In genomic region chr15:62099171-62099601, GRCh38 we compare ENCODE assay signal across 14 cellular contexts. TPM values are rescaled to one million over a fixed set of nuclear protein-coding genes. Genes with fewer than 3 reads are reported as not detected.
DNase-seq lines count a peak whose midpoint lies in the region; ATAC-seq, FAIRE-seq and TF ChIP-seq lines count a peak whose summit lies in the region.
"Had no signal": no experiment of that assay in that cellular context is flagged by ENCODE, and none has a peak within 500 bp of the region (broad histone marks: within the 10 kb centered on the region; RNA-seq: fewer than 3 reads in every experiment).

No MANE protein-coding gene starts in this region.

- dilution Hi-C loops in endothelial cell of umbilical vein (cut with MboI; ENCODE audit: extremely low pct_ligation_motif_present, low sequenced_read_pairs) = no loop called here

- no peak overlapping the region for H3K4me3 Mint-ChIP-seq in mesothelial cell of epicardium
- H3K4me3 Mint-ChIP-seq: activated T-cell treated with anti-CD3 and anti-CD28 coated beads, Interleukin-2, amount 50 U/mL, for 24 hours had no signal

- H3K9ac ChIP-seq in endothelial cell of umbilical vein (replicated peaks; ENCODE audit: extremely low read depth, insufficient read depth, low read length) = no peak overlapping the region
- no peak overlapping the region for H3K9ac ChIP-seq in skeletal muscle satellite cell (ENCODE audit: low read depth, low read length)

- TSS peak; percentile 49 for BruUV-seq in endothelial cell of umbilical vein (replicated peaks; lab: Mats Ljungman, UMichigan)

- no peaks in the 10 kb centered on the region for H4K20me1 ChIP-seq in endothelial cell of umbilical vein (replicated peaks; ENCODE audit: control insufficient read depth, extremely low read depth, insufficient read depth, low read length)

- TF ChIP-seq CTCF in endothelial cell of umbilical vein (IDR thresholded peaks at IDR 0.05; ENCODE audit: extremely low read depth in 1 of 2, insufficient read depth in 1 of 2, low read depth in 1 of 2, low read length in 2 of 2) (no peak), mesothelial cell of epicardium (IDR thresholded peaks at IDR 0.05; ENCODE audit: unreplicated experiment) (no peak)

- DNase-seq in NCI-H1092 treated with DMSO at 0.1 percent for 48 hours (lab: John Stamatoyannopoulos, UW) (peak; percentile 14), NCI-H1092 (lab: John Stamatoyannopoulos, UW) (no peak), NCI-H774 (lab: John Stamatoyannopoulos, UW) (peak; percentile 75), endothelial cell of umbilical vein (ENCODE audit: low read depth, low spot score) (peak; percentile 75), mesothelial cell of epicardium (ENCODE audit: low spot score in 2 of 2, unreplicated experiment in 2 of 2) (no peak)
- no peak for DNase-seq in stimulated activated CD8-positive, alpha-beta memory T cell treated with anti-CD3 and anti-CD28 coated beads, Interleukin-4, amount 100 ng/mL, for 48 hours
- DNase-seq: activated T-cell treated with anti-CD3 and anti-CD28 coated beads, Interleukin-2, amount 50 U/mL, for 24 hours; head of caudate nucleus; NCI-H1436 treated with DMSO at 0.1 percent for 48 hours had no signal

- peaks cover 2% of the 10 kb centered on the region for H3K4me1 Mint-ChIP-seq in mesothelial cell of epicardium

- no peak overlapping the region for H3K27ac ChIP-seq in endothelial cell of umbilical vein (ENCODE audit: insufficient read depth, low read depth, low read length)

- no peak for ATAC-seq in GM21423 (IDR thresholded peaks at IDR 0.05; ENCODE audit: unreplicated experiment)
- ATAC-seq: sciatic nerve had no signal

- H3K36me3 Mint-ChIP-seq in mesothelial cell of epicardium = no peaks in the 10 kb centered on the region

- no peaks in the 10 kb centered on the region for H3K36me3 ChIP-seq in endothelial cell of umbilical vein (ENCODE audit: control insufficient read depth in 2 of 2, extremely low read depth in 1 of 2, insufficient read depth in 2 of 2, low read length in 2 of 2)
- H3K36me3 ChIP-seq in skeletal muscle satellite cell (ENCODE audit: insufficient read depth, low read length) = no peaks in the 10 kb centered on the region

- H3K79me2 ChIP-seq in endothelial cell of umbilical vein (ENCODE audit: control insufficient read depth, insufficient read depth, low read length) = no peaks in the 10 kb centered on the region

- POLR2A ChIA-PET in endothelial cell of umbilical vein (lab: Charles Lee) = no interaction called here

- no peak for FAIRE-seq in endothelial cell of umbilical vein (lab: Jason Lieb, UNC)
- FAIRE-seq: A204.1, urothelium cell line had no signal

- H3K4me2 ChIP-seq in endothelial cell of umbilical vein (ENCODE audit: insufficient read depth, low read length) (peak overlapping the region; percentile 62), skeletal muscle satellite cell (ENCODE audit: low read length) (peak overlapping the region; percentile 37)

- H3K4me1 ChIP-seq in endothelial cell of umbilical vein (ENCODE audit: control insufficient read depth, extremely low read depth, insufficient read depth, low read length) (peaks cover 4% of the 10 kb centered on the region), skeletal muscle satellite cell (ENCODE audit: control insufficient read depth, insufficient read depth, low read length) (peaks cover 10% of the 10 kb centered on the region)

- H2AFZ ChIP-seq in endothelial cell of umbilical vein (ENCODE audit: low read depth, low read length) = peak overlapping the region; percentile 83

- no peak for TF ChIP-seq POLR2A in endothelial cell of umbilical vein (IDR thresholded peaks at IDR 0.05; ENCODE audit: low read depth, low read length)

- H3K27ac Mint-ChIP-seq in mesothelial cell of epicardium = no peak overlapping the region
- H3K27ac Mint-ChIP-seq: activated T-cell treated with anti-CD3 and anti-CD28 coated beads, Interleukin-2, amount 50 U/mL, for 24 hours had no signal

- CTCF ChIA-PET in endothelial cell of umbilical vein (lab: Charles Lee) = interaction anchor here (1.1 to 2.7 kb wide), 5 partner anchors 10 to 155 kb away, joined by 4 to 11 read pairs (median 7); partner anchors contain the start of gene VPS13C

- H3K27me3 Mint-ChIP-seq in mesothelial cell of epicardium (ENCODE audit: low read depth) = peaks cover 15% of the 10 kb centered on the region

- H3K9me1 ChIP-seq in endothelial cell of umbilical vein (replicated peaks; ENCODE audit: control insufficient read depth, extremely low read depth, insufficient read depth, low read length) = no peaks in the 10 kb centered on the region

- H3K4me3 ChIP-seq in endothelial cell of umbilical vein (replicated peaks in 1 of 3; ENCODE audit: insufficient read depth in 1 of 3, low read depth in 1 of 3, low read length in 3 of 3) (peak overlapping the region in 1 of 3 experiments; percentile 23), skeletal muscle satellite cell (ENCODE audit: low read length) (no peak overlapping the region)

- intact Hi-C loops in endothelial cell of umbilical vein (cut with micrococcal nuclease) = no loop called here

- H3K27me3 ChIP-seq in endothelial cell of umbilical vein (ENCODE audit: control insufficient read depth in 2 of 2, insufficient read depth in 2 of 2, low read length in 2 of 2) (peaks cover 0 to 3% of the 10 kb centered on the region in 2 experiments), skeletal muscle satellite cell (ENCODE audit: control insufficient read depth, insufficient read depth, low read length) (no peaks in the 10 kb centered on the region)

- H3K9me3 Mint-ChIP-seq in mesothelial cell of epicardium = no peaks in the 10 kb centered on the region
- H3K9me3 Mint-ChIP-seq: activated T-cell treated with anti-CD3 and anti-CD28 coated beads, Interleukin-2, amount 50 U/mL, for 24 hours had no signal

- no peaks in the 10 kb centered on the region for H3K9me3 ChIP-seq in endothelial cell of umbilical vein (replicated peaks; ENCODE audit: control insufficient read depth, insufficient read depth, low read length)
- H3K9me3 ChIP-seq in skeletal muscle satellite cell (replicated peaks; ENCODE audit: low read length) = no peaks in the 10 kb centered on the region

TF ChIP-seq in endothelial cell of umbilical vein, 7 proteins besides CTCF, POLR2A, EP300 and RAD21:
- no peak for TF ChIP-seq FOS (IDR thresholded peaks at IDR 0.05; ENCODE audit: borderline replicate concordance, insufficient read depth, low read length)
- TF ChIP-seq MAX (IDR thresholded peaks at IDR 0.05; ENCODE audit: insufficient read depth, insufficient read length) = no peak
- TF ChIP-seq JUN (IDR thresholded peaks at IDR 0.05; ENCODE audit: borderline replicate concordance, insufficient read depth, insufficient read length, low read depth) = peak; percentile 20
- TF ChIP-seq POLR2AphosphoS5 (IDR thresholded peaks at IDR 0.05; ENCODE audit: insufficient read depth, low read depth, low read length) = no peak

RNA-seq across cellular contexts. Expression of gene C2CD4A, which starts 32.4 kb away (rescaled TPM):
- 0.46 and 1.1 TPM in 2 replicates for total RNA-seq in endothelial cell of umbilical vein
- polyA plus RNA-seq in endothelial cell of umbilical vein = 0.10 and 0.33 TPM in 2 replicates
- polyA plus RNA-seq in endothelial cell of umbilical vein (2011; cell fraction: cytosol; rRNA removed) = 0.23 and 0.25 TPM in 2 replicates
- 0.64 and 0.80 TPM in 2 replicates for polyA plus RNA-seq in endothelial cell of umbilical vein (2011; cell fraction: nucleus; rRNA removed)
- 0.25 and 0.37 TPM in 2 replicates for polyA plus RNA-seq in endothelial cell of umbilical vein (2012)
- polyA minus RNA-seq in endothelial cell of umbilical vein = 0.06 and 0.34 TPM in 2 replicates
- polyA minus RNA-seq in endothelial cell of umbilical vein (2011; cell fraction: cytosol; rRNA and poly(A)+ RNA removed) = not detected
- polyA minus RNA-seq in endothelial cell of umbilical vein (2011; cell fraction: nucleus; rRNA and poly(A)+ RNA removed) = 1.6 and 2.3 TPM in 2 replicates
- not detected in 2 replicates for total RNA-seq in skeletal muscle satellite cell (2012; rRNA removed)
- total RNA-seq in mesothelial cell of epicardium = not detected in 3 replicates
- total RNA-seq: sciatic nerve had no signal

RNA-seq across cellular contexts. Expression of gene VPS13C, which starts 38.9 kb away (rescaled TPM):
- 57.5 and 60.3 TPM in 2 replicates for total RNA-seq in endothelial cell of umbilical vein
- polyA plus RNA-seq in endothelial cell of umbilical vein = 8.6 and 10.8 TPM in 2 replicates
- 7.6 TPM in 2 replicates for polyA plus RNA-seq in endothelial cell of umbilical vein (2011; cell fraction: cytosol; rRNA removed)
- 37.7 and 42.1 TPM in 2 replicates for polyA plus RNA-seq in endothelial cell of umbilical vein (2011; cell fraction: nucleus; rRNA removed)
- polyA plus RNA-seq in endothelial cell of umbilical vein (2012) = 17.6 and 21.9 TPM in 2 replicates
- polyA minus RNA-seq in endothelial cell of umbilical vein = 66.7 and 87.2 TPM in 2 replicates
- 16.4 TPM for polyA minus RNA-seq in endothelial cell of umbilical vein (2011; cell fraction: cytosol; rRNA and poly(A)+ RNA removed)
- 175 and 231 TPM in 2 replicates for polyA minus RNA-seq in endothelial cell of umbilical vein (2011; cell fraction: nucleus; rRNA and poly(A)+ RNA removed)
- 46.3 and 62.6 TPM in 2 replicates for total RNA-seq in skeletal muscle satellite cell (2012; rRNA removed)
- 42.8 to 44.9 TPM (median 44.7 TPM) in 3 replicates for total RNA-seq in mesothelial cell of epicardium

Comparison
In these comparisons a context has a peak if more than half of its experiments do, and no peak if none do; other contexts are left out.
1. DNase-seq: peak in NCI-H1092 treated with DMSO at 0.1 percent for 48 hours (single experiment), NCI-H774 (single experiment) and endothelial cell of umbilical vein (single experiment); none in NCI-H1092 (single experiment), mesothelial cell of epicardium (0 of 2) and stimulated activated CD8-positive, alpha-beta memory T cell treated with anti-CD3 and anti-CD28 coated beads, Interleukin-4, amount 100 ng/mL, for 48 hours (single experiment).